8 cellular contexts compared by ENCODE assay signal in the genomic region with DNA sequence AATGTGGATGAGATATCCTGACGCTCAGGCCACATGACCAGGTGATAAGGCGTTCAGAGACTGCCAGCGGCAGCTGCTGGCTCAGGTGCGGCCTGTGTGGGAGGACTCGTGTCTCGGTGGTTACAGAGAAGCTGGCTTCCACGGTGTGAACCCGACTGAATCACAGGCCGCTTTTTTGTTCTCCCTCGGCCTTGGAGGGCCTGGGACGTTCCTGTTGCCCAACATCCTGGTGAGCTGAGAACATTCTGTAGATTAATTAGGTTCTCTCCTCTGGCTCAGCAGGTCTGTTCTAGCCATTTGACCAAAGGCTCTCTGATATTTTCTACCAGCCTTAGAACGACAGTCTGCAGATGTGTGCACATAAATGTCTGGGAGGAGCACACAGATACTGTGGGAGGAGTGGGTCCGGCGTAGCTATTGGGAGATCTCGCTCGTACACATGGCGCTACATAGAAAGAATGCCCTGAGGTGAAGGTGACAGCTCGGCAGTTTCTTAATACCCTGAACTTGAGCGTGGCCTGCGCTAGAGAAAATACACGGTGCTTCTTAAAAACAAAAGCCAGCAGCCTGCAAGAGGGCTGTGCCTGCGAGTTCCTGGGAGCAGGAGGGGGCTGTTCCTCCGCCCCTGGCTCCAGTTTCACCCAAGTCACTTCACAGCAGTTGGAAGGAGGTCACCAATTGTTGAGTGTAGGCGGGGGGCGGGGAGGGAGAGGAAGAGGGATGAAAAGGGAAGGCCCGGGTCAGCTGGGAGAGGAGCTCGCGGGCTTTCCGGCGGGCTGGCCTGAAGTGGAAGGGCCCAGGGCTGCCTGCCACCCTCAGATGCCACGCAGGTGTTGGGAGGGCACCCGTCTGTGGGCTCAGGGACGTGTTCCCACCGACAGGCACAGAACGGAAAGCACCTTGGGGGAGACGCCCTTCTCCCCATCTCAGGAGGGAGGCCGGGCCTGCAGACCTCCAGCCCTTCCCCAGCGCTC.
DNase-seq lines count a peak whose midpoint lies in the region; ATAC-seq and TF ChIP-seq lines count a peak whose summit lies in the region.

No MANE protein-coding gene starts in this region.

- no peaks in the 10 kb centered on the region for H3K9me3 ChIP-seq in breast epithelium

- peak overlapping the region; percentile 34 to 66 (median 49) for H3K4me3 ChIP-seq in breast epithelium

- no peak for TF ChIP-seq CTCF in breast epithelium (IDR thresholded peaks at IDR 0.05)

- DNase-seq in DMS79 treated with DMSO at 0.1 percent for 48 hours (lab: John Stamatoyannopoulos, UW) (peak; percentile 37), DMS79 (lab: John Stamatoyannopoulos, UW) (no peak), NCI-H1417 treated with DMSO at 0.1 percent for 48 hours (lab: John Stamatoyannopoulos, UW) (peak; percentile 86), breast epithelium (ENCODE audit: low spot score in 2 of 2) (peak in 1 of 2 donors; percentile 80), left colon (peak; percentile 41 to 51), 8988T (no peak)
- no peak for DNase-seq in stimulated activated naive B cell treated with anti-CD40 and anti-IgM and Interleukin-4, amounts not matched to agents 10 μg/mL and 1 μg/mL and 100 μg/mL, for 72 hours

- peaks cover 6 to 16% of the 10 kb centered on the region in 2 donors for H3K4me1 Mint-ChIP-seq in stimulated activated naive B cell treated with anti-CD40 and anti-IgM and Interleukin-4, amounts not matched to agents 10 μg/mL and 1 μg/mL and 100 μg/mL, for 72 hours

- H3K27me3 ChIP-seq in breast epithelium: no peaks in the 10 kb centered on the region

- no peaks in the 10 kb centered on the region for H3K4me1 ChIP-seq in breast epithelium

- peak overlapping the region; percentile 57 to 61 for H3K4me3 Mint-ChIP-seq in stimulated activated naive B cell treated with anti-CD40 and anti-IgM and Interleukin-4, amounts not matched to agents 10 μg/mL and 1 μg/mL and 100 μg/mL, for 72 hours

- peak overlapping the region; percentile 92 to 99 for H3K27ac ChIP-seq in breast epithelium

- ATAC-seq in left colon: peak; percentile 23
- peak; percentile 58 to 65 for ATAC-seq in stimulated activated naive B cell treated with anti-CD40 and anti-IgM and Interleukin-4, amounts not matched to agents 10 μg/mL and 1 μg/mL and 100 μg/mL, for 72 hours (replicated peaks)
- no peak for ATAC-seq in HG02852 (IDR thresholded peaks at IDR 0.05; ENCODE audit: unreplicated experiment)

- intact Hi-C loops in breast epithelium (cut with DNase I; ENCODE audit: low total_unique reads): no loop called here
- intact Hi-C loops in left colon (cut with DNase I, micrococcal nuclease): no loop called here

- H3K36me3 ChIP-seq in breast epithelium: no peaks in the 10 kb centered on the region

- peak overlapping the region; percentile 69 for H3K27ac Mint-ChIP-seq in stimulated activated naive B cell treated with anti-CD40 and anti-IgM and Interleukin-4, amounts not matched to agents 10 μg/mL and 1 μg/mL and 100 μg/mL, for 72 hours

- TF ChIP-seq POLR2A in breast epithelium (IDR thresholded peaks at IDR 0.05): no peak

- H3K27me3 Mint-ChIP-seq in stimulated activated naive B cell treated with anti-CD40 and anti-IgM and Interleukin-4, amounts not matched to agents 10 μg/mL and 1 μg/mL and 100 μg/mL, for 72 hours: peaks cover 40 to 46% of the 10 kb centered on the region in 2 donors

- no peaks in the 10 kb centered on the region for H3K36me3 Mint-ChIP-seq in stimulated activated naive B cell treated with anti-CD40 and anti-IgM and Interleukin-4, amounts not matched to agents 10 μg/mL and 1 μg/mL and 100 μg/mL, for 72 hours

- H3K9me3 Mint-ChIP-seq in stimulated activated naive B cell treated with anti-CD40 and anti-IgM and Interleukin-4, amounts not matched to agents 10 μg/mL and 1 μg/mL and 100 μg/mL, for 72 hours: no peaks in the 10 kb centered on the region

Comparison
In these comparisons a context has a peak if more than half of its experiments do, and no peak if none do; other contexts are left out.
1. DNase-seq: peak in DMS79 treated with DMSO at 0.1 percent for 48 hours (single experiment), NCI-H1417 treated with DMSO at 0.1 percent for 48 hours (single experiment) and left colon (2 of 2); none in DMS79 (single experiment), stimulated activated naive B cell treated with anti-CD40 and anti-IgM and Interleukin-4, amounts not matched to agents 10 μg/mL and 1 μg/mL and 100 μg/mL, for 72 hours (single experiment) and 8988T (single experiment).